ENCODE assay signal across 7 cellular contexts in the genomic region with DNA sequence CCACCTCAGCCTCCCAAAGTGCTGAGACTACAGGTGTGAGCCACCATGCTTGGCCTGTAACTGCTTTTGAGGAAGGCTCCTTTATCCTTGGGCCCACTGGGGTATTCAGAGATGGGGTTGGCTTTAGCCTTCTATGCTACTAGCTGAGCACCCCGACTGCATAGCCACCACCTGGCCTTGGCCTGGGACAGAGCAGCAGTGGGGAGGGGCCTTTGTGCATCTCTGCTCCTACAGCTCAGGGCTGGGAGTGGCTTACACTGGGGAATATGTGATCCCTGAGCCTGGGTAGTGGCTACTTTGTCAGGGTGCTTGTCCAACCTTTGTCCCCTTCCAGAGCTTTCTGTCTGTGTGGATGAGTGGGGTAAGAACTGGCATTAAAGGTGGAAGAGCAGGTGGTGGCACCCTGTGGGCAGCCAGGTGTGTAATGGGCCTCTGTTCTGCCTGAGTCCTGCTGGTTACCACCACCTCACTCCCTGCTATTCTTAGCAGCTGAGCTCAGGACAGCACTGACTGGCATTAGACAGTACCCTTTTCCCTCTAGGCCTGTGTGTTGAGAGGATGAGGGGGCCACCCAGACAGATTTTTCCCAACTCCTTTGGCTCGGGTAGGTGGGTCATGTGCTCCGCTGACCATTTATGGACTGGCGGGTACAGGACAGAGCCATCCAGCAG. TPM values are rescaled to one million over a fixed set of nuclear protein-coding genes. Genes with fewer than 3 reads are reported as not detected.
"Had no signal": no experiment of that assay in that cellular context is flagged by ENCODE, and none has a peak within 500 bp of the region (broad histone marks: within the 10 kb centered on the region; RNA-seq: fewer than 3 reads in every experiment).

No MANE protein-coding gene starts in this region.

RNA-seq across cellular contexts. Expression of gene AMIGO3, which starts 24.0 kb away (rescaled TPM):
- total RNA-seq: esophagus mucosa, lower lobe of right lung, mesenteric fat pad, osteocyte, renal cortical epithelial cell, ureter, vagina had no signal
